In the genomic region with DNA sequence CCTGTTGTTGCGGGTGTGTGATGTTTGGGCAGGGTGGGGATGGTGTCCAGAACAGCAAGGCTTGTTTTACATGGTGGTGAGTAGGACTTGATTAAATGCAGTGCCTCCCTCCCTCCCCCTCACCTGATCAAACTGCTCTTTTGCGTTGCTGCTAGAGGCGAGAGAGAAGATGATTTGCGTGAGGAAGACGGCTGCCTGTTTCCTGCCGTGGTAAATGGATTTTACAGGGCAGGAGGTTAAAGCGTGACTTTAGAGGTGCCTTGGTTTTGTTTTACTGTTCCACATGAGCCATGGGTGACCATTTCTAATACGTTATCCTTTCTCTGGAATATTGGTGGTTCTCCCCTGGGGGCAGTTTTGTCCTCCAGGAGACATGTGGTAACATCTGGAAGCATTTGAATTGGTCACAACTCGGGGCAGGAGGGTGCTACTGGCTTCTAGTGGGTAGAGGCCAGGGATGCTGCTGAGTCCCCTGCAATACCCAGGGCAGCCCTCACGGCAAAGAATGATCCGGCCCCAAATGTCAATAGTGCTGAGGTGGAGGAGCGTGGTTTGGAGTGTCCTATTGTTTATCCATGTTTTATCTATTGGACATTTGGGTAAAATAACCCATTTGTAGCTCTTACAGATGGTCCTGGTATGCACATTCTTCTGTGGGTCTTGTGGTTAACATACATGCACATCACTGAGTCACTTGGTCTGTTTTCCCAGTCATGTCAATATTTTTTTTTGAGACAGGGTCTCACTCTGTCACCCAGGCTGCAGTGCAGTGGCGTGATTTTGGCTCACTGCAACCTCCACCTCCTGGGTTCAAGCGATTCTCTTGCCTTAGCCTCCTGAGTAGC, we compare ENCODE assay signal across 22 cellular contexts.
DNase-seq lines count a peak whose midpoint lies in the region; FAIRE-seq and TF ChIP-seq lines count a peak whose summit lies in the region.
"Had no signal": no experiment of that assay in that cellular context is flagged by ENCODE, and none has a peak within 500 bp of the region (broad histone marks: within the 10 kb centered on the region; RNA-seq: fewer than 3 reads in every experiment).

No MANE protein-coding gene starts in this region.

- no peak for FAIRE-seq in small intestine (lab: Jason Lieb, UNC)
- FAIRE-seq: GM19239 had no signal

- H3K4me3 ChIP-seq in small intestine (ENCODE audit: low read depth in 1 of 2, low read length in 2 of 2): no peak overlapping the region
- H3K4me3 ChIP-seq: dorsolateral prefrontal cortex, skin epidermis, tibial artery had no signal

- H3K36me3 Mint-ChIP-seq in type B pancreatic cell: peaks cover 7% of the 10 kb centered on the region
- H3K36me3 Mint-ChIP-seq: stimulated activated memory B cell treated with anti-CD40 and anti-IgM and Interleukin-4, amounts not matched to agents 10 μg/mL and 1 μg/mL and 100 μg/mL, for 72 hours had no signal

- no peaks in the 10 kb centered on the region for H3K4me1 ChIP-seq in small intestine (ENCODE audit: control insufficient read depth in 2 of 2, insufficient read depth in 1 of 2, low read depth in 1 of 2, low read length in 1 of 2)
- H3K4me1 ChIP-seq: tibial artery had no signal

- H3K9me3 Mint-ChIP-seq in type B pancreatic cell: peaks cover 12% of the 10 kb centered on the region
- H3K9me3 Mint-ChIP-seq: T-helper 2 cell treated with Interferon-gamma antibody and Interleukin-4, amounts not matched to agents 5 μg/mL and 100 μg/mL, for 36 hours had no signal

- TF ChIP-seq CTCF in type B pancreatic cell (conservative IDR thresholded peaks at IDR 0.05): no peak

- no peak overlapping the region for H3K27ac ChIP-seq in small intestine (ENCODE audit: low read depth in 1 of 2, low read length in 1 of 2)
- H3K27ac ChIP-seq: dorsolateral prefrontal cortex, skin epidermis, tibial artery had no signal

- H3K27me3 ChIP-seq in small intestine (ENCODE audit: control insufficient read depth in 2 of 2, insufficient read depth in 2 of 2, low read length in 2 of 2): no peaks in the 10 kb centered on the region
- H3K27me3 ChIP-seq: tibial artery had no signal

- WGBS in small intestine, 3 donors: 73 to 78% (median 75%) methylated on average over 14 of the region's 14 CpGs

- H3K9me3 ChIP-seq in small intestine (ENCODE audit: control insufficient read depth, low read depth): no peaks in the 10 kb centered on the region

- H3K27me3 Mint-ChIP-seq in type B pancreatic cell: no peaks in the 10 kb centered on the region

- DNase-seq in HT1080 (ENCODE audit: low read depth): peak; percentile 47
- DNase-seq in amniotic stem cell (lab: John Stamatoyannopoulos, UW): peak; percentile 12
- DNase-seq in iris pigment epithelial cell (ENCODE audit: low read depth): peak; percentile 76
- no peak for DNase-seq in type B pancreatic cell (ENCODE audit: extremely low spot score, unreplicated experiment)
- no peak for DNase-seq in NCI-H2107 treated with DMSO at 0.1 percent for 48 hours (lab: John Stamatoyannopoulos, UW; ENCODE audit: unreplicated experiment)
- no peak for DNase-seq in stimulated activated CD4-positive, alpha-beta T cell treated with anti-CD3 and anti-CD28 coated beads, Interleukin-1b, Interleukin-23, amount 100 ng/mL, for 48 hours
- DNase-seq in small intestine: no peak
- DNase-seq: activated CD4-positive, alpha-beta T cell treated with anti-CD3 and anti-CD28 coated beads for 48 hours; activated CD8-positive, alpha-beta memory T cell treated with anti-CD3 and anti-CD28 coated beads, Interleukin-2, amount 50 U/mL, for 4 hours; activated gamma-delta T cell treated with Interleukin-2 at 50 U/mL for 16 hours; DMS 273 treated with DMSO at 0.1 percent for 48 hours; dorsolateral prefrontal cortex; erythroblast; hypothalamus; left cardiac atrium; NCI-H1105 treated with DMSO at 0.1 percent for 48 hours; SHP77; tibial artery had no signal

- no peak overlapping the region for H3K4me3 Mint-ChIP-seq in type B pancreatic cell
- H3K4me3 Mint-ChIP-seq: stimulated activated memory B cell treated with anti-CD40 and anti-IgM and Interleukin-4, amounts not matched to agents 10 μg/mL and 1 μg/mL and 100 μg/mL, for 72 hours; T-helper 2 cell treated with Interferon-gamma antibody and Interleukin-4, amounts not matched to agents 5 μg/mL and 100 μg/mL, for 36 hours had no signal

- H3K4me1 Mint-ChIP-seq in type B pancreatic cell (ENCODE audit: unreplicated experiment): peaks cover 17% of the 10 kb centered on the region
- H3K4me1 Mint-ChIP-seq: stimulated activated memory B cell treated with anti-CD40 and anti-IgM and Interleukin-4, amounts not matched to agents 10 μg/mL and 1 μg/mL and 100 μg/mL, for 72 hours had no signal

- no peaks in the 10 kb centered on the region for H3K36me3 ChIP-seq in small intestine (ENCODE audit: control insufficient read depth in 2 of 2, insufficient read depth in 2 of 2, low read length in 2 of 2)
- H3K36me3 ChIP-seq: tibial artery had no signal

- H3K27ac Mint-ChIP-seq in type B pancreatic cell: peak overlapping the region; percentile 69
- H3K27ac Mint-ChIP-seq: stimulated activated memory B cell treated with anti-CD40 and anti-IgM and Interleukin-4, amounts not matched to agents 10 μg/mL and 1 μg/mL and 100 μg/mL, for 72 hours; T-helper 2 cell treated with Interferon-gamma antibody and Interleukin-4, amounts not matched to agents 5 μg/mL and 100 μg/mL, for 36 hours had no signal

Comparison
In these comparisons a context has a peak if more than half of its experiments do, and no peak if none do; other contexts are left out.
1. DNase-seq: peak in HT1080 (single experiment), amniotic stem cell (single experiment) and iris pigment epithelial cell (single experiment); none in type B pancreatic cell (single experiment), NCI-H2107 treated with DMSO at 0.1 percent for 48 hours (single experiment), stimulated activated CD4-positive, alpha-beta T cell treated with anti-CD3 and anti-CD28 coated beads, Interleukin-1b, Interleukin-23, amount 100 ng/mL, for 48 hours (single experiment) and small intestine (single experiment).